Comparison of ENCODE assay signal across 30 cellular contexts in genomic region chr7:96636342-96636865, GRCh38.
DNase-seq lines count a peak whose midpoint lies in the region; ATAC-seq and TF ChIP-seq lines count a peak whose summit lies in the region.
"Had no signal": no experiment of that assay in that cellular context is flagged by ENCODE, and none has a peak within 500 bp of the region (broad histone marks: within the 10 kb centered on the region; RNA-seq: fewer than 3 reads in every experiment).

No MANE protein-coding gene starts in this region.

- no peak overlapping the region for H2AK9ac ChIP-seq in IMR-90 (replicated peaks; ENCODE audit: low read depth, low read length, poor library complexity)

- BruUV-seq in IMR-90 (replicated peaks; lab: Mats Ljungman, UMichigan), result no TSS peak

- no peak overlapping the region for H3K4me2 ChIP-seq in IMR-90 (ENCODE audit: low read depth, low read length)

- no peak overlapping the region for H3K4me3 Mint-ChIP-seq in stimulated activated effector memory CD8-positive, alpha-beta T cell treated with anti-CD3 and anti-CD28 coated beads, Interleukin-12 subunit alpha, Interleukin-12 subunit beta, amount 100 ng/mL, for 72 hours
- H3K4me3 Mint-ChIP-seq: CD4-positive, CD25-positive, alpha-beta regulatory T cell; immature natural killer cell; stimulated activated naive CD8-positive, alpha-beta T cell treated with anti-CD3 and anti-CD28 coated beads, Interleukin-15, amount 100 ng/mL, for 72 hours had no signal

- no peak overlapping the region for H3K56ac ChIP-seq in IMR-90 (ENCODE audit: extremely low read depth, insufficient read depth, low read length)

- intact Hi-C loops in IMR-90 (cut with micrococcal nuclease), result no loop called here

- H4K5ac ChIP-seq in IMR-90 (ENCODE audit: low read depth, low read length), result no peak overlapping the region

- H3K9me3 Mint-ChIP-seq in stimulated activated effector memory CD8-positive, alpha-beta T cell treated with anti-CD3 and anti-CD28 coated beads, Interleukin-12 subunit alpha, Interleukin-12 subunit beta, amount 100 ng/mL, for 72 hours, result no peaks in the 10 kb centered on the region
- H3K9me3 Mint-ChIP-seq: activated T-helper 2 cell treated with anti-CD3 and anti-CD28 coated beads, Interferon-gamma antibody, Interleukin-2, Interleukin-4, amounts not matched to agents 10 μg/mL and 5 μg/mL and 100 μg/mL, durations not matched to agents 14 hours and 24 hours and 36 hours; stimulated activated naive CD8-positive, alpha-beta T cell treated with anti-CD3 and anti-CD28 coated beads, Interleukin-15, amount 100 ng/mL, for 72 hours had no signal

- CTCF ChIA-PET in IMR-90 (lab: Yijun Ruan, JAX), result no interaction called here

- no peaks in the 10 kb centered on the region for H4K20me1 ChIP-seq in IMR-90 (ENCODE audit: insufficient read depth, low read length)

- POLR2A ChIA-PET in IMR-90 (lab: Charles Lee; ENCODE audit: unreplicated experiment), result no interaction called here

- no peaks in the 10 kb centered on the region for H3K9me3 ChIP-seq in IMR-90 (ENCODE audit: control insufficient read depth, insufficient read depth, low read length)
- H3K9me3 ChIP-seq in skeletal muscle tissue (ENCODE audit: control insufficient read depth in 3 of 3, low read length in 3 of 3), result no peaks in the 10 kb centered on the region
- H3K9me3 ChIP-seq: breast epithelium, ovary, Peyer's patch, SJCRH30, thyroid gland, uterus had no signal

- TF ChIP-seq POLR2A in IMR-90 (IDR thresholded peaks at IDR 0.05; ENCODE audit: low read depth, low read length), result no peak

- H2AFZ ChIP-seq in IMR-90 (replicated peaks; ENCODE audit: low read length, poor library complexity), result no peak overlapping the region

- H3K79me1 ChIP-seq in IMR-90 (ENCODE audit: low read depth in 1 of 2, low read length in 2 of 2), result no peaks in the 10 kb centered on the region

- no peak overlapping the region for H4K91ac ChIP-seq in IMR-90 (ENCODE audit: insufficient read depth, low read depth, low read length)

- H2AK5ac ChIP-seq in IMR-90 (ENCODE audit: low read depth, low read length), result no peak overlapping the region

- no peak overlapping the region for H3K18ac ChIP-seq in IMR-90 (ENCODE audit: low read depth, low read length)

- no peak for TF ChIP-seq CTCF in IMR-90 (conservative IDR thresholded peaks at IDR 0.05; ENCODE audit: low read depth, low read length)

- no peak overlapping the region for H2BK20ac ChIP-seq in IMR-90 (ENCODE audit: low read depth, low read length)

- H2BK5ac ChIP-seq in IMR-90 (ENCODE audit: low read depth, low read length, poor library complexity, severe bottlenecking), result no peak overlapping the region

- H3K27me3 ChIP-seq in IMR-90 (ENCODE audit: control insufficient read depth, insufficient read depth, low read length), result no peaks in the 10 kb centered on the region
- no peaks in the 10 kb centered on the region for H3K27me3 ChIP-seq in skeletal muscle tissue (ENCODE audit: control insufficient read depth in 3 of 3, insufficient read depth in 3 of 3, low read length in 3 of 3)
- H3K27me3 ChIP-seq: breast epithelium, ovary, Peyer's patch, SJCRH30, thyroid gland, uterus had no signal

- H3K4me1 Mint-ChIP-seq in stimulated activated effector memory CD8-positive, alpha-beta T cell treated with anti-CD3 and anti-CD28 coated beads, Interleukin-12 subunit alpha, Interleukin-12 subunit beta, amount 100 ng/mL, for 72 hours, result no peaks in the 10 kb centered on the region
- H3K4me1 Mint-ChIP-seq: CD4-positive, CD25-positive, alpha-beta regulatory T cell; immature natural killer cell; stimulated activated naive CD8-positive, alpha-beta T cell treated with anti-CD3 and anti-CD28 coated beads, Interleukin-15, amount 100 ng/mL, for 72 hours had no signal

- no peak for ATAC-seq in IMR-90 (ENCODE audit: low read depth)
- ATAC-seq in stimulated activated effector memory CD8-positive, alpha-beta T cell treated with anti-CD3 and anti-CD28 coated beads, Interleukin-12 subunit alpha, Interleukin-12 subunit beta, amount 100 ng/mL, for 72 hours, result no peak
- ATAC-seq: stimulated activated naive CD8-positive, alpha-beta T cell treated with anti-CD3 and anti-CD28 coated beads, Interleukin-15, amount 100 ng/mL, for 72 hours had no signal

- H2BK15ac ChIP-seq in IMR-90 (ENCODE audit: low read depth, low read length), result no peak overlapping the region

- H3K9ac ChIP-seq in IMR-90 (ENCODE audit: low read depth, low read length) (no peak overlapping the region), skeletal muscle tissue (ENCODE audit: low read depth in 1 of 3, low read length in 3 of 3) (no peak overlapping the region)

- H3K36me3 Mint-ChIP-seq in stimulated activated effector memory CD8-positive, alpha-beta T cell treated with anti-CD3 and anti-CD28 coated beads, Interleukin-12 subunit alpha, Interleukin-12 subunit beta, amount 100 ng/mL, for 72 hours, result no peaks in the 10 kb centered on the region
- H3K36me3 Mint-ChIP-seq: immature natural killer cell had no signal

- H3K4me1 ChIP-seq in IMR-90 (ENCODE audit: control insufficient read depth, insufficient read depth, low read length) (no peaks in the 10 kb centered on the region), skeletal muscle tissue (ENCODE audit: control insufficient read depth in 3 of 3, insufficient read depth in 3 of 3, low read length in 3 of 3) (peaks cover 0 to 13% (median 5%) of the 10 kb centered on the region in 3 donors)
- H3K4me1 ChIP-seq: breast epithelium, Peyer's patch, SJCRH30, thyroid gland, uterus had no signal

- no peak overlapping the region for H3K27ac Mint-ChIP-seq in stimulated activated effector memory CD8-positive, alpha-beta T cell treated with anti-CD3 and anti-CD28 coated beads, Interleukin-12 subunit alpha, Interleukin-12 subunit beta, amount 100 ng/mL, for 72 hours
- H3K27ac Mint-ChIP-seq: activated T-helper 2 cell treated with anti-CD3 and anti-CD28 coated beads, Interferon-gamma antibody, Interleukin-2, Interleukin-4, amounts not matched to agents 10 μg/mL and 5 μg/mL and 100 μg/mL, durations not matched to agents 14 hours and 24 hours and 36 hours; CD4-positive, CD25-positive, alpha-beta regulatory T cell; immature natural killer cell; stimulated activated naive CD8-positive, alpha-beta T cell treated with anti-CD3 and anti-CD28 coated beads, Interleukin-15, amount 100 ng/mL, for 72 hours had no signal

- H3K4me3 ChIP-seq in IMR-90 (ENCODE audit: insufficient read depth, low read depth, low read length) (no peak overlapping the region), skeletal muscle tissue (ENCODE audit: low read length in 3 of 3) (no peak overlapping the region)
- H3K4me3 ChIP-seq: breast epithelium, ovary, Peyer's patch, SJCRH30, thyroid gland, uterus had no signal

- H3K4ac ChIP-seq in IMR-90 (ENCODE audit: low read depth, low read length), result no peak overlapping the region

- no peak overlapping the region for H2BK120ac ChIP-seq in IMR-90 (ENCODE audit: low read depth, low read length)

- DNase-seq in AG20443 (ENCODE audit: low spot score) (peak; percentile 22), IMR-90 (no peak), fibroblast of gingiva (ENCODE audit: low read depth) (peak; percentile 28), NCI-H524 (lab: John Stamatoyannopoulos, UW) (no peak), RPMI8226 (no peak)
- DNase-seq in stimulated activated effector memory CD8-positive, alpha-beta T cell treated with anti-CD3 and anti-CD28 coated beads, Interleukin-12 subunit alpha, Interleukin-12 subunit beta, amount 100 ng/mL, for 72 hours (ENCODE audit: low spot score in 2 of 2), result no peak
- DNase-seq: activated CD4-positive, alpha-beta T cell treated with anti-CD3 and anti-CD28 coated beads for 48 hours; activated CD8-positive, alpha-beta memory T cell treated with anti-CD3 and anti-CD28 coated beads for 24 hours; activated naive CD4-positive, alpha-beta T cell treated with anti-CD3 and anti-CD28 coated beads, Interleukin-2, amount 50 U/mL, for 16 hours; activated T-cell treated with anti-CD3 and anti-CD28 coated beads for 4 hours; amniotic stem cell; CD4-positive, CD25-positive, alpha-beta regulatory T cell; DND-41; H7; immature natural killer cell; NCI-H1436; NCI-H2081; NCI-H345; ovary; Peyer's patch; SJCRH30; stimulated activated CD8-positive, alpha-beta memory T cell treated with anti-CD3 and anti-CD28 coated beads, Interleukin-4, amount 100 ng/mL, for 48 hours; stimulated activated naive CD8-positive, alpha-beta T cell treated with anti-CD3 and anti-CD28 coated beads, Interleukin-15, amount 100 ng/mL, for 72 hours; SW 1271; thyroid gland; uterus; WERI-Rb-1 had no signal

- H3K27ac ChIP-seq in IMR-90 (ENCODE audit: insufficient read depth, low read length) (no peak overlapping the region), skeletal muscle tissue (ENCODE audit: low read depth, low read length) (peak overlapping the region; percentile 57)
- H3K27ac ChIP-seq: breast epithelium, ovary, Peyer's patch, SJCRH30, thyroid gland, uterus, WERI-Rb-1 had no signal

- H3K14ac ChIP-seq in IMR-90 (replicated peaks; ENCODE audit: low read depth, low read length), result no peak overlapping the region

- in situ Hi-C loops in IMR-90 (cut with MboI; ENCODE audit: low sequenced_read_pairs), result no loop called here

- H4K8ac ChIP-seq in IMR-90 (ENCODE audit: low read depth in 2 of 2, low read length in 2 of 2), result no peak overlapping the region

- H3K36me3 ChIP-seq in IMR-90 (ENCODE audit: control insufficient read depth, insufficient read depth, low read length) (no peaks in the 10 kb centered on the region), skeletal muscle tissue (ENCODE audit: control insufficient read depth in 3 of 3, insufficient read depth in 3 of 3, low read length in 3 of 3) (no peaks in the 10 kb centered on the region)
- H3K36me3 ChIP-seq: breast epithelium, ovary, Peyer's patch, SJCRH30, thyroid gland, uterus, WERI-Rb-1 had no signal

- TF ChIP-seq RAD21 in IMR-90 (IDR thresholded peaks at IDR 0.05; ENCODE audit: low read length), result no peak

- WGBS in IMR-90 (ENCODE audit: extremely low coverage in 2 of 2, insufficient read length in 1 of 2), 2 experiments, result no CpG with 5 or more reads among the region's 1 CpG

- dilution Hi-C loops in IMR-90 (cut with HindIII; ENCODE audit: low sequenced_read_pairs, unreplicated experiment), result no loop called here

- H3K9me1 ChIP-seq in IMR-90 (ENCODE audit: insufficient read depth, low read length), result no peaks in the 10 kb centered on the region

- H3K23ac ChIP-seq in IMR-90 (ENCODE audit: low read depth, low read length), result no peak overlapping the region

TF ChIP-seq in IMR-90, 13 proteins besides CTCF, POLR2A, EP300 and RAD21:
- TF ChIP-seq RFX5 (IDR thresholded peaks at IDR 0.05; ENCODE audit: low read depth, low read length) (no peak), MAFK (IDR thresholded peaks at IDR 0.05; ENCODE audit: low read depth, low read length) (peak; percentile 65)

Comparison
In these comparisons a context has a peak if more than half of its experiments do, and no peak if none do; other contexts are left out.
1. DNase-seq: peak in AG20443 (single experiment) and fibroblast of gingiva (single experiment); none in IMR-90 (single experiment), stimulated activated effector memory CD8-positive, alpha-beta T cell treated with anti-CD3 and anti-CD28 coated beads, Interleukin-12 subunit alpha, Interleukin-12 subunit beta, amount 100 ng/mL, for 72 hours (0 of 2), NCI-H524 (0 of 2) and RPMI8226 (single experiment).